Comparison of ENCODE assay signal across 19 cellular contexts in genomic region chr4:71267244-71267643, GRCh38.
A peak's percentile ranks its signal among the peaks of the same experiment; 100 is the strongest.
DNase-seq lines count a peak whose midpoint lies in the region; ATAC-seq, FAIRE-seq and TF ChIP-seq lines count a peak whose summit lies in the region.
"Had no signal": no experiment of that assay in that cellular context is flagged by ENCODE, and none has a peak within 500 bp of the region (broad histone marks: within the 10 kb centered on the region; RNA-seq: fewer than 3 reads in every experiment).

No MANE protein-coding gene starts in this region.

- H3K27me3 ChIP-seq in IMR-90 (ENCODE audit: control insufficient read depth, insufficient read depth, low read length) (no peaks in the 10 kb centered on the region), fibroblast of lung (ENCODE audit: control insufficient read depth, insufficient read depth, low read length) (no peaks in the 10 kb centered on the region)
- H3K27me3 ChIP-seq: SJSA1 had no signal

- H4K5ac ChIP-seq in IMR-90 (ENCODE audit: low read depth, low read length) = peak overlapping the region; percentile 64

- H2AFZ ChIP-seq in IMR-90 (replicated peaks; ENCODE audit: low read length, poor library complexity) = no peak overlapping the region
- H2AFZ ChIP-seq in fibroblast of lung (ENCODE audit: low read length) = no peak overlapping the region

- H3K9me1 ChIP-seq in IMR-90 (ENCODE audit: insufficient read depth, low read length) = peaks cover 3% of the 10 kb centered on the region; the same call in 1 of the 2 replicates

- intact Hi-C loops in IMR-90 (cut with micrococcal nuclease) (loop anchor here (2.0 to 5.0 kb wide), 2 partner anchors 80 to 284 kb away; no protein-coding TSS in a partner anchor), sciatic nerve (cut with DNase I) (no loop called here)

- DNase-seq in EH (ENCODE audit: low read depth) (peak; percentile 43), IMR-90 (peak; percentile 17), fibroblast of lung (ENCODE audit: low read depth in 2 of 2) (peak in 1 of 2 donors; percentile 55), sciatic nerve (ENCODE audit: low spot score) (no peak), HTR-8/SVneo (ENCODE audit: insufficient read length, low spot score) (no peak), midbrain (lab: John Stamatoyannopoulos, UW) (no peak)
- DNase-seq: CD4-positive, alpha-beta T cell; COR-L47; DMS79 treated with DMSO at 0.1 percent for 48 hours; NCI-H1092; NCI-H1436 treated with DMSO at 0.1 percent for 48 hours; NCI-H2029 treated with DMSO at 0.1 percent for 48 hours; NCI-H345; NCI-H524 treated with DMSO at 0.1 percent for 48 hours had no signal

- CTCF ChIA-PET in IMR-90 (lab: Yijun Ruan, JAX) = no interaction called here

- H3K9ac ChIP-seq in IMR-90 (ENCODE audit: low read depth, low read length) (no peak overlapping the region), fibroblast of lung (ENCODE audit: insufficient read depth, low read length) (no peak overlapping the region)

- H3K36me3 ChIP-seq in IMR-90 (ENCODE audit: control insufficient read depth, insufficient read depth, low read length) (peaks cover 1% of the 10 kb centered on the region; the same call in 1 of the 2 replicates), fibroblast of lung (ENCODE audit: control insufficient read depth, insufficient read depth, low read length) (no peaks in the 10 kb centered on the region)
- H3K36me3 ChIP-seq: SJSA1 had no signal

- H4K20me1 ChIP-seq in IMR-90 (ENCODE audit: insufficient read depth, low read length) = peaks cover 6% of the 10 kb centered on the region; the same call in 1 of the 2 replicates
- H4K20me1 ChIP-seq in fibroblast of lung (ENCODE audit: control insufficient read depth, extremely low read depth, insufficient read depth, low read length) = no peaks in the 10 kb centered on the region

- H3K79me2 ChIP-seq in fibroblast of lung (ENCODE audit: control insufficient read depth, insufficient read depth, low read length) = peaks cover 13% of the 10 kb centered on the region

- no peak for TF ChIP-seq CTCF in IMR-90 (conservative IDR thresholded peaks at IDR 0.05; ENCODE audit: low read depth, low read length)
- TF ChIP-seq CTCF in fibroblast of lung (conservative IDR thresholded peaks at IDR 0.05 in 1 of 2, IDR thresholded peaks at IDR 0.05 in 1 of 2; ENCODE audit: low read depth in 1 of 2, low read length in 2 of 2) = no peak

- H3K14ac ChIP-seq in IMR-90 (replicated peaks; ENCODE audit: low read depth, low read length) = peak overlapping the region; percentile 49; the same call in 1 of the 2 replicates

- H3K27ac ChIP-seq in IMR-90 (ENCODE audit: insufficient read depth, low read length) = peak overlapping the region; percentile 74; the same call in 1 of the 2 replicates
- peak overlapping the region; percentile 35 for H3K27ac ChIP-seq in fibroblast of lung (ENCODE audit: insufficient read depth, low read length)
- H3K27ac ChIP-seq: A549, SJSA1 had no signal

- H2BK5ac ChIP-seq in IMR-90 (ENCODE audit: low read depth, low read length, poor library complexity, severe bottlenecking) = peak overlapping the region; percentile 78

- POLR2A ChIA-PET in IMR-90 (lab: Charles Lee; ENCODE audit: unreplicated experiment) = no interaction called here

- peak overlapping the region; percentile 28; the same call in 1 of the 2 replicates for H3K23ac ChIP-seq in IMR-90 (ENCODE audit: low read depth, low read length)

- TF ChIP-seq RAD21 in IMR-90 (IDR thresholded peaks at IDR 0.05; ENCODE audit: low read length) = no peak

- peak overlapping the region; percentile 59 for H2BK15ac ChIP-seq in IMR-90 (ENCODE audit: low read depth, low read length)

- no peak overlapping the region for H2AK9ac ChIP-seq in IMR-90 (replicated peaks; ENCODE audit: low read depth, low read length, poor library complexity)

- peak overlapping the region; percentile 16; the same call in 1 of the 2 replicates for H3K56ac ChIP-seq in IMR-90 (ENCODE audit: extremely low read depth, insufficient read depth, low read length)

- WGBS in IMR-90 (ENCODE audit: extremely low coverage in 2 of 2, insufficient read length in 1 of 2), 2 experiments = no CpG with 5 or more reads among the region's 1 CpG

- H3K4me3 ChIP-seq in IMR-90 (ENCODE audit: insufficient read depth, low read depth, low read length) (no peak overlapping the region), fibroblast of lung (replicated peaks in 1 of 4; ENCODE audit: control extremely low read depth in 1 of 4, insufficient read depth in 1 of 4, low read depth in 3 of 4, low read length in 4 of 4) (no peak overlapping the region)
- H3K4me3 ChIP-seq: A549, K562, SJSA1 had no signal

- in situ Hi-C loops in IMR-90 (cut with MboI; ENCODE audit: low sequenced_read_pairs) = no loop called here

- peak overlapping the region; percentile 93 for H3K18ac ChIP-seq in IMR-90 (ENCODE audit: low read depth, low read length)

- H3K4me1 ChIP-seq in IMR-90 (ENCODE audit: control insufficient read depth, insufficient read depth, low read length) (peaks cover 12% of the 10 kb centered on the region), fibroblast of lung (ENCODE audit: control insufficient read depth, extremely low read depth, insufficient read depth, low read length) (peaks cover 13% of the 10 kb centered on the region)

- H2BK120ac ChIP-seq in IMR-90 (ENCODE audit: low read depth, low read length) = peak overlapping the region; percentile 78

- H3K4me2 ChIP-seq in IMR-90 (ENCODE audit: low read depth, low read length) = peak overlapping the region; percentile 71
- H3K4me2 ChIP-seq in fibroblast of lung (ENCODE audit: extremely low read depth, insufficient read depth, low read length) = peak overlapping the region; percentile 63
- H3K4me2 ChIP-seq: A549 had no signal

- no peaks in the 10 kb centered on the region for H3K9me3 ChIP-seq in IMR-90 (ENCODE audit: control insufficient read depth, insufficient read depth, low read length)
- H3K9me3 ChIP-seq in fibroblast of lung (ENCODE audit: control insufficient read depth, insufficient read depth, low read depth, low read length) = no peaks in the 10 kb centered on the region
- H3K9me3 ChIP-seq: A549, SJSA1 had no signal

- H4K91ac ChIP-seq in IMR-90 (ENCODE audit: insufficient read depth, low read depth, low read length) = peak overlapping the region; percentile 45

- BruUV-seq in IMR-90 (replicated peaks; lab: Mats Ljungman, UMichigan) = no TSS peak

- peak overlapping the region; percentile 43 to 44 for H4K8ac ChIP-seq in IMR-90 (ENCODE audit: low read depth in 2 of 2, low read length in 2 of 2)

- peak overlapping the region; percentile 5; the same call in 1 of the 2 replicates for H2AK5ac ChIP-seq in IMR-90 (ENCODE audit: low read depth, low read length)

- H2BK20ac ChIP-seq in IMR-90 (ENCODE audit: low read depth, low read length) = peak overlapping the region; percentile 85; the same call in 1 of the 2 replicates

- no peak for TF ChIP-seq POLR2A in IMR-90 (IDR thresholded peaks at IDR 0.05; ENCODE audit: low read depth, low read length)

- peak overlapping the region; percentile 26 for H3K4ac ChIP-seq in IMR-90 (ENCODE audit: low read depth, low read length)

- dilution Hi-C loops in IMR-90 (cut with HindIII; ENCODE audit: low sequenced_read_pairs, unreplicated experiment) = no loop called here

- peaks cover 16 to 47% of the 10 kb centered on the region in 2 experiments for H3K79me1 ChIP-seq in IMR-90 (ENCODE audit: low read depth in 1 of 2, low read length in 2 of 2)

- FAIRE-seq in HTR-8/SVneo (lab: Jason Lieb, UNC) = no peak
- FAIRE-seq: A549, GM19239, K562 had no signal

- ATAC-seq in IMR-90 (ENCODE audit: low read depth) = no peak
- ATAC-seq in sciatic nerve = peak; percentile 70
- ATAC-seq in esophagus mucosa = no peak
- ATAC-seq: A549, K562 had no signal

TF ChIP-seq in IMR-90, 13 proteins besides CTCF, POLR2A, EP300 and RAD21:
- TF ChIP-seq RFX5 (IDR thresholded peaks at IDR 0.05; ENCODE audit: low read depth, low read length) (no peak), FOS (IDR thresholded peaks at IDR 0.05; ENCODE audit: low read depth, low read length) (no peak), MAZ (IDR thresholded peaks at IDR 0.05; ENCODE audit: borderline replicate concordance, low read depth, low read length) (no peak), CHD1 (IDR thresholded peaks at IDR 0.05; ENCODE audit: low read depth, low read length) (no peak), SMC3 (IDR thresholded peaks at IDR 0.05; ENCODE audit: low read depth, low read length) (no peak), MAFK (IDR thresholded peaks at IDR 0.05; ENCODE audit: low read depth, low read length) (no peak), NFE2L2 (IDR thresholded peaks at IDR 0.05; ENCODE audit: low read depth, low read length) (no peak), BHLHE40 (IDR thresholded peaks at IDR 0.05; ENCODE audit: low read depth, low read length) (no peak), USF2 (IDR thresholded peaks at IDR 0.05; ENCODE audit: low read depth, low read length) (no peak), RCOR1 (IDR thresholded peaks at IDR 0.05; ENCODE audit: insufficient replicate concordance, low read length) (no peak), MXI1 (IDR thresholded peaks at IDR 0.05; ENCODE audit: borderline replicate concordance, low read depth, low read length) (no peak), ELK1 (IDR thresholded peaks at IDR 0.05; ENCODE audit: borderline replicate concordance, low read depth, low read length) (no peak), CEBPB (IDR thresholded peaks at IDR 0.05; ENCODE audit: low read depth, low read length) (no peak)

Comparison
In these comparisons a context has a peak if more than half of its experiments do, and no peak if none do; other contexts are left out.
1. DNase-seq: peak in EH (single experiment) and IMR-90 (single experiment); none in sciatic nerve (single experiment), HTR-8/SVneo (single experiment) and midbrain (single experiment).